In genomic region chr3:142047021-142047369, GRCh38 we compare ENCODE assay signal across 29 cellular contexts.
"Had no signal": no experiment of that assay in that cellular context is flagged by ENCODE, and none has a peak within 500 bp of the region (broad histone marks: within the 10 kb centered on the region; RNA-seq: fewer than 3 reads in every experiment).

No MANE protein-coding gene starts in this region.

- FAIRE-seq: islet of Langerhans, kidney, pancreas, urothelium cell line had no signal

- H3K27me3 Mint-ChIP-seq: naive thymus-derived CD8-positive, alpha-beta T cell; stimulated activated naive CD8-positive, alpha-beta T cell treated with anti-CD3 and anti-CD28 coated beads, Interleukin-15, Interleukin-2, amounts not matched to agents 100 ng/mL and 50 ng/mL, for 24 hours had no signal

- H3K27ac ChIP-seq: lower lobe of right lung, pancreas, prostate gland, skin epidermis, suprapubic skin, thoracic aorta, tibial artery, upper lobe of right lung had no signal

- H3K4me3 Mint-ChIP-seq: immature natural killer cell; naive thymus-derived CD8-positive, alpha-beta T cell; stimulated activated effector memory CD8-positive, alpha-beta T cell treated with anti-CD3 and anti-CD28 coated beads, Interleukin-12 subunit alpha, Interleukin-12 subunit beta, amount 100 ng/mL, for 72 hours; stimulated activated naive CD8-positive, alpha-beta T cell treated with anti-CD3 and anti-CD28 coated beads, Interleukin-15, Interleukin-2, amounts not matched to agents 100 ng/mL and 50 ng/mL, for 24 hours had no signal

- H3K27ac Mint-ChIP-seq: naive thymus-derived CD8-positive, alpha-beta T cell; stimulated activated effector memory CD8-positive, alpha-beta T cell treated with anti-CD3 and anti-CD28 coated beads, Interleukin-12 subunit alpha, Interleukin-12 subunit beta, amount 100 ng/mL, for 72 hours; stimulated activated naive CD8-positive, alpha-beta T cell treated with anti-CD3 and anti-CD28 coated beads, Interleukin-15, Interleukin-2, amounts not matched to agents 100 ng/mL and 50 ng/mL, for 24 hours had no signal

- DNase-seq: hypothalamus; immature natural killer cell; kidney; left colon; left lung; lower lobe of right lung; mammary epithelial cell; mesenchymal stem cell; naive thymus-derived CD8-positive, alpha-beta T cell; nucleus accumbens; pancreas; posterior cingulate gyrus; retina; right cardiac atrium; spleen; stimulated activated CD4-positive, alpha-beta T cell treated with anti-CD3 and anti-CD28 coated beads, Interleukin-4, amount 100 ng/mL, for 24 hours; stimulated activated naive CD4-positive, alpha-beta T cell; tibial artery; trophoblast cell; upper lobe of right lung had no signal

- H3K4me1 ChIP-seq: lower lobe of right lung, pancreas, prostate gland, spleen, suprapubic skin, tibial artery, upper lobe of right lung had no signal

- H3K4me1 Mint-ChIP-seq: naive thymus-derived CD8-positive, alpha-beta T cell; stimulated activated effector memory CD8-positive, alpha-beta T cell treated with anti-CD3 and anti-CD28 coated beads, Interleukin-12 subunit alpha, Interleukin-12 subunit beta, amount 100 ng/mL, for 72 hours had no signal

- H3K9me3 ChIP-seq: left lung, lower lobe of right lung, pancreas, prostate gland, spleen, suprapubic skin, thoracic aorta, tibial artery, upper lobe of right lung had no signal

- ATAC-seq: left colon; left lung; lower lobe of right lung; naive thymus-derived CD8-positive, alpha-beta T cell; right cardiac atrium; sciatic nerve; stimulated activated effector memory CD8-positive, alpha-beta T cell treated with anti-CD3 and anti-CD28 coated beads, Interleukin-12 subunit alpha, Interleukin-12 subunit beta, amount 100 ng/mL, for 72 hours had no signal

- H3K36me3 ChIP-seq: left lung, lower lobe of right lung, pancreas, prostate gland, suprapubic skin, thoracic aorta, upper lobe of right lung had no signal

- H3K9me3 Mint-ChIP-seq: immature natural killer cell; naive thymus-derived CD8-positive, alpha-beta T cell; stimulated activated effector memory CD8-positive, alpha-beta T cell treated with anti-CD3 and anti-CD28 coated beads, Interleukin-12 subunit alpha, Interleukin-12 subunit beta, amount 100 ng/mL, for 72 hours; stimulated activated naive CD8-positive, alpha-beta T cell treated with anti-CD3 and anti-CD28 coated beads, Interleukin-15, Interleukin-2, amounts not matched to agents 100 ng/mL and 50 ng/mL, for 24 hours had no signal

- H3K27me3 ChIP-seq: left lung, pancreas, spleen, suprapubic skin, tibial artery, upper lobe of right lung had no signal

- H3K4me3 ChIP-seq: left lung, lower lobe of right lung, pancreas, prostate gland, skin epidermis, spleen, suprapubic skin, thoracic aorta, tibial artery, upper lobe of right lung had no signal
